ENCODE assay signal across 8 cellular contexts in genomic region chr14:105248368-105249174, GRCh38. TPM values are rescaled to one million over a fixed set of nuclear protein-coding genes. Genes with fewer than 3 reads are reported as not detected.
DNase-seq lines count a peak whose midpoint lies in the region; ATAC-seq and TF ChIP-seq lines count a peak whose summit lies in the region.

BTBD6 (plus strand) TSS chr14:105248533; CDS start chr14:105248712, 179 bp downstream.

- H3K9me2 ChIP-seq in SK-N-SH = no peaks in the 10 kb centered on the region

- H3K27ac Mint-ChIP-seq in activated naive CD4-positive, alpha-beta T cell treated with anti-CD3 and anti-CD28 coated beads, Interleukin-2, amount 50 U/mL, for 72 hours = no peak within 1 kb of the TSS

- peak within 1 kb of the TSS; percentile 53; the same call in 1 of the 2 replicates for H3K9ac ChIP-seq in SK-N-SH

- no peaks in the 10 kb centered on the region for H3K9me3 ChIP-seq in SK-N-SH
- H3K9me3 ChIP-seq in ovary = no peaks in the 10 kb centered on the region
- no peaks in the 10 kb centered on the region for H3K9me3 ChIP-seq in thyroid gland

- H3K4me3 ChIP-seq in SK-N-SH (ENCODE audit: low read depth in 2 of 2, low read length in 1 of 2) = peak within 1 kb of the TSS; percentile 54 to 58
- peak within 1 kb of the TSS; percentile 66 for H3K4me3 ChIP-seq in ovary
- peak within 1 kb of the TSS in 2 of 3 donors; percentile 21 to 34 for H3K4me3 ChIP-seq in thyroid gland (replicated peaks in 1 of 3)

- H3K36me3 ChIP-seq in SK-N-SH (replicated peaks in 1 of 2; ENCODE audit: control insufficient read depth in 1 of 2, insufficient read depth in 2 of 2, low read length in 1 of 2) (peaks cover 14 to 41% of the 10 kb centered on the region in 2 experiments), ovary (no peaks in the 10 kb centered on the region), thyroid gland (peaks cover 4 to 6% of the 10 kb centered on the region in 2 donors)

- no peak; the same call in 1 of the 2 replicates for TF ChIP-seq RAD21 in SK-N-SH (IDR thresholded peaks at IDR 0.05; ENCODE audit: low read length)

- H3K36me3 Mint-ChIP-seq in activated naive CD4-positive, alpha-beta T cell treated with anti-CD3 and anti-CD28 coated beads, Interleukin-2, amount 50 U/mL, for 72 hours = peaks cover 0 to 6% of the 10 kb centered on the region in 2 donors

- H3K27ac ChIP-seq in SK-N-SH (ENCODE audit: low read depth in 2 of 2, low read length in 1 of 2) (peak within 1 kb of the TSS; percentile 14 to 64; a peak in 3 of 4 replicates), ovary (peak within 1 kb of the TSS; percentile 80 to 95), thyroid gland (peak within 1 kb of the TSS in 2 of 3 donors; percentile 59 to 75)

- peaks cover 43% of the 10 kb centered on the region; the same call in 1 of the 2 replicates for H3K79me2 ChIP-seq in SK-N-SH (ENCODE audit: insufficient read depth)

- peak within 1 kb of the TSS; percentile 95 for H3K4me2 ChIP-seq in SK-N-SH

- H3K4me1 ChIP-seq in SK-N-SH (ENCODE audit: control insufficient read depth in 1 of 2, insufficient read depth in 2 of 2, low read depth in 1 of 2, low read length in 1 of 2) = peaks cover 8 to 11% of the 10 kb centered on the region in 2 experiments; a peak in 2 of 4 replicates
- H3K4me1 ChIP-seq in ovary (ENCODE audit: insufficient read depth) = peaks cover 8% of the 10 kb centered on the region
- peaks cover 11 to 14% of the 10 kb centered on the region in 2 donors for H3K4me1 ChIP-seq in thyroid gland

- peak within 1 kb of the TSS; percentile 39; the same call in 1 of the 2 replicates for H2AFZ ChIP-seq in SK-N-SH (ENCODE audit: low read depth)

- intact Hi-C loops in head of caudate nucleus (cut with DNase I) (no loop called here), ovary (cut with DNase I) (no loop called here), thyroid gland (cut with DNase I) (no loop called here)

- 0 out of 2 replicates have a peak, but pooled peaks cover 7% of the 10 kb centered on the region for H4K20me1 ChIP-seq in SK-N-SH (ENCODE audit: insufficient read depth)

- TF ChIP-seq EP300 in SK-N-SH (IDR thresholded peaks at IDR 0.05; ENCODE audit: borderline replicate concordance in 1 of 2, low read depth in 1 of 2, low read length in 1 of 2) = no peak
- no peak for TF ChIP-seq EP300 in ovary (IDR thresholded peaks at IDR 0.05)

- ATAC-seq in GM21825 (IDR thresholded peaks at IDR 0.05; ENCODE audit: unreplicated experiment) = peak; percentile 86
- ATAC-seq in activated naive CD4-positive, alpha-beta T cell treated with anti-CD3 and anti-CD28 coated beads, Interleukin-2, amount 50 U/mL, for 72 hours = peak; percentile 97

- CTCF ChIA-PET in SK-N-SH (lab: Yijun Ruan, JAX) = interaction anchor here (0.6 to 1.5 kb wide), 16 partner anchors 10 to 158 kb away, joined by 3 to 9 read pairs (median 3); no protein-coding TSS in a partner anchor

- DNase-seq in EL = peak; percentile 85
- peak; percentile 55 to 66 for DNase-seq in Kasumi-1 (lab: John Stamatoyannopoulos, UW)
- peak; percentile 99 for DNase-seq in SK-N-SH
- DNase-seq in activated naive CD4-positive, alpha-beta T cell treated with anti-CD3 and anti-CD28 coated beads, Interleukin-2, amount 50 U/mL, for 72 hours (ENCODE audit: low spot score in 2 of 2) = peak; percentile 82 to 88
- DNase-seq in head of caudate nucleus = peak; percentile 67 to 95 (median 90)
- DNase-seq in ovary = peak; percentile 78 to 90 (median 86)
- peak; percentile 87 to 88 for DNase-seq in thyroid gland

- H3K27me3 ChIP-seq in SK-N-SH (ENCODE audit: insufficient read depth) (no peaks in the 10 kb centered on the region), ovary (no peaks in the 10 kb centered on the region), thyroid gland (no peaks in the 10 kb centered on the region)

- no CpG with 5 or more reads among the region's 129 CpGs for WGBS in SK-N-SH (ENCODE audit: low lambda C conversion rate)
- 1% methylated on average over 23 to 129 of the region's 129 CpGs for WGBS in ovary, 3 donors
- 0% methylated on average over 3 of the region's 129 CpGs; no CpG with 5 or more reads in 1 of the 2 donors for WGBS in thyroid gland, 2 donors

- H3K9me3 Mint-ChIP-seq in activated naive CD4-positive, alpha-beta T cell treated with anti-CD3 and anti-CD28 coated beads, Interleukin-2, amount 50 U/mL, for 72 hours = no peaks in the 10 kb centered on the region

- POLR2A ChIA-PET in SK-N-SH (lab: Yijun Ruan, JAX) = interaction anchor here (1.0 to 1.3 kb wide), 6 partner anchors 7 to 154 kb away, joined by 3 to 6 read pairs (median 4); partner anchors contain the start of gene PACS2

- TF ChIP-seq POLR2A in ovary (IDR thresholded peaks at IDR 0.05) (peak; percentile 17), thyroid gland (IDR thresholded peaks at IDR 0.05) (peak in 1 of 2 donors; percentile 52)

- H3F3A ChIP-seq in SK-N-SH (replicated peaks; ENCODE audit: insufficient read depth) = peaks cover 3% of the 10 kb centered on the region

- TF ChIP-seq CTCF in SK-N-SH (IDR thresholded peaks at IDR 0.05) = no peak
- TF ChIP-seq CTCF in ovary (IDR thresholded peaks at IDR 0.05) = peak in 1 of 3 donors; percentile 25
- TF ChIP-seq CTCF in thyroid gland (IDR thresholded peaks at IDR 0.05) = peak in 1 of 6 experiments; percentile 13

TF ChIP-seq in SK-N-SH, 30 proteins besides CTCF, POLR2A, EP300 and RAD21 (continues in another document):
- TF ChIP-seq MXI1 (IDR thresholded peaks at IDR 0.05; ENCODE audit: low read depth, low read length) (peak; percentile 51; the same call in 1 of the 2 replicates), RCOR1 (IDR thresholded peaks at IDR 0.05; ENCODE audit: low read length) (no peak), NFIC (IDR thresholded peaks at IDR 0.05; ENCODE audit: borderline replicate concordance) (no peak), POLR2AphosphoS5 (IDR thresholded peaks at IDR 0.05; ENCODE audit: low read depth, low read length) (peak; percentile 33; the same call in 1 of the 2 replicates), MEF2A (IDR thresholded peaks at IDR 0.05; ENCODE audit: borderline replicate concordance, low read depth) (no peak), GABPA (IDR thresholded peaks at IDR 0.05; ENCODE audit: low read depth) (no peak), EZH2phosphoT487 (IDR thresholded peaks at IDR 0.05; ENCODE audit: borderline replicate concordance, low read depth) (no peak), NRF1 (IDR thresholded peaks at IDR 0.05; ENCODE audit: low read depth, low read length) (peak; percentile 59; the same call in 1 of the 2 replicates), RFX5 (IDR thresholded peaks at IDR 0.05; ENCODE audit: low read length) (peak; percentile 95), TAF1 (IDR thresholded peaks at IDR 0.05; ENCODE audit: borderline replicate concordance, low read depth, low read length) (peak; percentile 30; the same call in 1 of the 2 replicates), YY1 (IDR thresholded peaks at IDR 0.05; ENCODE audit: low read depth) (no peak), RXRA (IDR thresholded peaks at IDR 0.05; ENCODE audit: borderline replicate concordance, low read depth) (no peak), FOXJ3 (CRISPR knock-in tag; IDR thresholded peaks at IDR 0.05) (no peak), TEAD4 (IDR thresholded peaks at IDR 0.05; ENCODE audit: borderline replicate concordance, insufficient read depth) (no peak)
- TF ChIP-seq, protein P1, sequence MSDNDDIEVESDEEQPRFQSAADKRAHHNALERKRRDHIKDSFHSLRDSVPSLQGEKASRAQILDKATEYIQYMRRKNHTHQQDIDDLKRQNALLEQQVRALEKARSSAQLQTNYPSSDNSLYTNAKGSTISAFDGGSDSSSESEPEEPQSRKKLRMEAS (IDR thresholded peaks at IDR 0.05; ENCODE audit: low read depth) = peak; percentile 34; the same call in 1 of the 2 replicates
- TF ChIP-seq, protein P2, sequence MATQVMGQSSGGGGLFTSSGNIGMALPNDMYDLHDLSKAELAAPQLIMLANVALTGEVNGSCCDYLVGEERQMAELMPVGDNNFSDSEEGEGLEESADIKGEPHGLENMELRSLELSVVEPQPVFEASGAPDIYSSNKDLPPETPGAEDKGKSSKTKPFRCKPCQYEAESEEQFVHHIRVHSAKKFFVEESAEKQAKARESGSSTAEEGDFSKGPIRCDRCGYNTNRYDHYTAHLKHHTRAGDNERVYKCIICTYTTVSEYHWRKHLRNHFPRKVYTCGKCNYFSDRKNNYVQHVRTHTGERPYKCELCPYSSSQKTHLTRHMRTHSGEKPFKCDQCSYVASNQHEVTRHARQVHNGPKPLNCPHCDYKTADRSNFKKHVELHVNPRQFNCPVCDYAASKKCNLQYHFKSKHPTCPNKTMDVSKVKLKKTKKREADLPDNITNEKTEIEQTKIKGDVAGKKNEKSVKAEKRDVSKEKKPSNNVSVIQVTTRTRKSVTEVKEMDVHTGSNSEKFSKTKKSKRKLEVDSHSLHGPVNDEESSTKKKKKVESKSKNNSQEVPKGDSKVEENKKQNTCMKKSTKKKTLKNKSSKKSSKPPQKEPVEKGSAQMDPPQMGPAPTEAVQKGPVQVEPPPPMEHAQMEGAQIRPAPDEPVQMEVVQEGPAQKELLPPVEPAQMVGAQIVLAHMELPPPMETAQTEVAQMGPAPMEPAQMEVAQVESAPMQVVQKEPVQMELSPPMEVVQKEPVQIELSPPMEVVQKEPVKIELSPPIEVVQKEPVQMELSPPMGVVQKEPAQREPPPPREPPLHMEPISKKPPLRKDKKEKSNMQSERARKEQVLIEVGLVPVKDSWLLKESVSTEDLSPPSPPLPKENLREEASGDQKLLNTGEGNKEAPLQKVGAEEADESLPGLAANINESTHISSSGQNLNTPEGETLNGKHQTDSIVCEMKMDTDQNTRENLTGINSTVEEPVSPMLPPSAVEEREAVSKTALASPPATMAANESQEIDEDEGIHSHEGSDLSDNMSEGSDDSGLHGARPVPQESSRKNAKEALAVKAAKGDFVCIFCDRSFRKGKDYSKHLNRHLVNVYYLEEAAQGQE (IDR thresholded peaks at IDR 0.05; ENCODE audit: low read depth, low read length) = no peak
- TF ChIP-seq, protein P3, sequence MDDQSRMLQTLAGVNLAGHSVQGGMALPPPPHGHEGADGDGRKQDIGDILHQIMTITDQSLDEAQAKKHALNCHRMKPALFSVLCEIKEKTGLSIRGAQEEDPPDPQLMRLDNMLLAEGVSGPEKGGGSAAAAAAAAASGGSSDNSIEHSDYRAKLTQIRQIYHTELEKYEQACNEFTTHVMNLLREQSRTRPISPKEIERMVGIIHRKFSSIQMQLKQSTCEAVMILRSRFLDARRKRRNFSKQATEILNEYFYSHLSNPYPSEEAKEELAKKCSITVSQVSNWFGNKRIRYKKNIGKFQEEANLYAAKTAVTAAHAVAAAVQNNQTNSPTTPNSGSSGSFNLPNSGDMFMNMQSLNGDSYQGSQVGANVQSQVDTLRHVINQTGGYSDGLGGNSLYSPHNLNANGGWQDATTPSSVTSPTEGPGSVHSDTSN (IDR thresholded peaks at IDR 0.05) = no peak

RNA-seq across cellular contexts. Expression of gene BTBD6, which starts in this region (rescaled TPM):
- polyA plus RNA-seq in SK-N-SH (2012; rRNA removed) (20.9 and 21.0 TPM in 2 replicates), ovary (10 to 100 TPM; 16.6 to 39.2 TPM)
- polyA plus RNA-seq in SK-N-SH (2012; cell fraction: cytosol; rRNA removed) = 10.8 and 15.6 TPM in 2 replicates
- 53.9 and 56.9 TPM in 2 replicates for polyA plus RNA-seq in SK-N-SH (2012; cell fraction: nucleus; rRNA removed)
- total RNA-seq in activated naive CD4-positive, alpha-beta T cell treated with anti-CD3 and anti-CD28 coated beads, Interleukin-2, amount 50 U/mL, for 72 hours = 10 to 100 TPM; 15.9 to 22.8 TPM
- total RNA-seq in ovary (10 to 100 TPM; 19.3 to 40.1 (median 34.4) TPM), thyroid gland (10 to 100 TPM; 35.9 to 58.2 (median 44.2) TPM)

Comparison
In these comparisons a context has a peak if more than half of its experiments do, and no peak if none do; other contexts are left out.
1. Peak in every context shown above with its lines: DNase-seq, ATAC-seq, H3K4me3 ChIP-seq and H3K27ac ChIP-seq.